In genomic region chr16:66551362-66551761, GRCh38 we compare ENCODE assay signal across 8 cellular contexts. TPM values are rescaled to one million over a fixed set of nuclear protein-coding genes. Genes with fewer than 3 reads are reported as not detected.
DNase-seq lines count a peak whose midpoint lies in the region; ATAC-seq, FAIRE-seq and TF ChIP-seq lines count a peak whose summit lies in the region.

No MANE protein-coding gene starts in this region.

- no peak overlapping the region for H3K4me2 ChIP-seq in PC-3 (ENCODE audit: low read length)

- ATAC-seq in PC-3 (no peak), GM21367 (IDR thresholded peaks at IDR 0.05; ENCODE audit: unreplicated experiment) (no peak), GM19463 (IDR thresholded peaks at IDR 0.05; ENCODE audit: unreplicated experiment) (no peak)

- DNase-seq in H54 (ENCODE audit: insufficient read length, low spot score) (peak; percentile 57), PC-3 (peak; percentile 37), fibroblast of villous mesenchyme (ENCODE audit: low read depth) (peak; percentile 30)
- peak; percentile 63 for DNase-seq in activated T-cell treated with anti-CD3 and anti-CD28 coated beads, Interleukin-2, amount 50 U/mL, for 24 hours

- no peaks in the 10 kb centered on the region for H3K36me3 ChIP-seq in PC-3 (ENCODE audit: low read depth, low read length)

- CTCF ChIA-PET in PC-3 (lab: Charles Lee) = no interaction called here

- no peak overlapping the region for H3K4me3 ChIP-seq in PC-3 (ENCODE audit: low read length)
- no peak overlapping the region for H3K4me3 ChIP-seq in fibroblast of villous mesenchyme (ENCODE audit: low read depth, low read length)
- peak overlapping the region in 3 of 7 experiments; percentile 67 to 73 (median 69) for H3K4me3 ChIP-seq in skin epidermis

- intact Hi-C loops in PC-3 (cut with micrococcal nuclease) = loop anchor here (2.0 to 5.0 kb wide), 2 partner anchors 29 to 44 kb away; no protein-coding TSS in a partner anchor

- BruUV-seq in PC-3 (replicated peaks; lab: Mats Ljungman, UMichigan) = no TSS peak

- POLR2A ChIA-PET in PC-3 (lab: Charles Lee; ENCODE audit: unreplicated experiment) = interaction anchor here (0.6 kb wide), 1 partner anchor 151 kb away, joined by 13 read pairs; no protein-coding TSS in a partner anchor

- no peaks in the 10 kb centered on the region for H3K27me3 Mint-ChIP-seq in activated T-cell treated with anti-CD3 and anti-CD28 coated beads, Interleukin-2, amount 50 U/mL, for 24 hours

- H2AFZ ChIP-seq in PC-3 (ENCODE audit: low read length) = no peak overlapping the region

- no peak overlapping the region for H3K9ac ChIP-seq in PC-3 (ENCODE audit: low read length)

- FAIRE-seq in H54 (lab: Jason Lieb, UNC) = no peak

- no peaks in the 10 kb centered on the region for H3K9me2 ChIP-seq in PC-3 (replicated peaks; ENCODE audit: low read length)

- no peaks in the 10 kb centered on the region for H3F3A ChIP-seq in PC-3 (ENCODE audit: low read length, unreplicated experiment)

- no peaks in the 10 kb centered on the region for H3K27me3 ChIP-seq in PC-3 (ENCODE audit: low read length)

- H3K27ac ChIP-seq in C4-2B (peak overlapping the region; percentile 83), PC-3 (ENCODE audit: low read length) (no peak overlapping the region), skin epidermis (peak overlapping the region in 20 of 21 experiments; percentile 7 to 99 (median 92))

- peak overlapping the region; percentile 98 for H3K27ac Mint-ChIP-seq in activated T-cell treated with anti-CD3 and anti-CD28 coated beads, Interleukin-2, amount 50 U/mL, for 24 hours

- peak overlapping the region; percentile 90 for H3K4me3 Mint-ChIP-seq in activated T-cell treated with anti-CD3 and anti-CD28 coated beads, Interleukin-2, amount 50 U/mL, for 24 hours

- TF ChIP-seq CTCF in C4-2B (conservative IDR thresholded peaks at IDR 0.05) (peak; percentile 29), PC-3 (conservative IDR thresholded peaks at IDR 0.05; ENCODE audit: low read depth, low read length) (0 out of 2 replicates have a peak, but pooled peaks have one; percentile 32), fibroblast of villous mesenchyme (IDR thresholded peaks at IDR 0.05; ENCODE audit: insufficient read depth, low read depth, low read length) (peak; percentile 31)

- TF ChIP-seq POLR2A in H54 (IDR thresholded peaks at IDR 0.05; ENCODE audit: low read depth, low read length) = no peak

- peaks cover 70% of the 10 kb centered on the region for H3K4me1 Mint-ChIP-seq in activated T-cell treated with anti-CD3 and anti-CD28 coated beads, Interleukin-2, amount 50 U/mL, for 24 hours (ENCODE audit: low read depth)

- H3K36me3 Mint-ChIP-seq in activated T-cell treated with anti-CD3 and anti-CD28 coated beads, Interleukin-2, amount 50 U/mL, for 24 hours (ENCODE audit: low read depth) = peaks cover 39% of the 10 kb centered on the region

- H3K9me3 ChIP-seq in PC-3 (ENCODE audit: low read length) = no peaks in the 10 kb centered on the region

- H3K79me2 ChIP-seq in PC-3 (ENCODE audit: low read length) = peaks cover 28% of the 10 kb centered on the region

- no peaks in the 10 kb centered on the region for H3K9me3 Mint-ChIP-seq in activated T-cell treated with anti-CD3 and anti-CD28 coated beads, Interleukin-2, amount 50 U/mL, for 24 hours

- H3K4me1 ChIP-seq in PC-3 (ENCODE audit: insufficient read depth, low read length) = peaks cover 21% of the 10 kb centered on the region

- H4K20me1 ChIP-seq in PC-3 (ENCODE audit: low read length) = no peaks in the 10 kb centered on the region

RNA-seq across cellular contexts. Expression of gene CKLF, which starts 1.0 kb away (rescaled TPM):
- total RNA-seq in PC-3 (2014; rRNA removed) = 47.9 and 49.7 TPM in 2 replicates
- 55.4 and 58.3 TPM in 2 replicates for total RNA-seq in fibroblast of villous mesenchyme

RNA-seq across cellular contexts. Expression of gene TK2, which starts 1.4 kb away (rescaled TPM):
- total RNA-seq in PC-3 (2014; rRNA removed) (8.3 and 14.1 TPM in 2 replicates), fibroblast of villous mesenchyme (38.9 and 41.9 TPM in 2 replicates)

RNA-seq across cellular contexts. Expression of gene CMTM1, which starts 14.9 kb away (rescaled TPM):
- total RNA-seq in PC-3 (2014; rRNA removed) (0.92 and 1.4 TPM in 2 replicates), fibroblast of villous mesenchyme (2.3 and 3.9 TPM in 2 replicates)

RNA-seq across cellular contexts. Expression of gene CMTM2, which starts 27.9 kb away (rescaled TPM):
- not detected in 2 replicates for total RNA-seq in PC-3 (2014; rRNA removed)
- not detected in 2 replicates for total RNA-seq in fibroblast of villous mesenchyme

RNA-seq across cellular contexts. Expression of gene CMTM3, which starts 53.1 kb away (rescaled TPM):
- 6.4 and 9.5 TPM in 2 replicates for total RNA-seq in PC-3 (2014; rRNA removed)
- total RNA-seq in fibroblast of villous mesenchyme = 22.0 and 26.7 TPM in 2 replicates
